Comparison of ENCODE assay signal across 8 cellular contexts in the genomic region with DNA sequence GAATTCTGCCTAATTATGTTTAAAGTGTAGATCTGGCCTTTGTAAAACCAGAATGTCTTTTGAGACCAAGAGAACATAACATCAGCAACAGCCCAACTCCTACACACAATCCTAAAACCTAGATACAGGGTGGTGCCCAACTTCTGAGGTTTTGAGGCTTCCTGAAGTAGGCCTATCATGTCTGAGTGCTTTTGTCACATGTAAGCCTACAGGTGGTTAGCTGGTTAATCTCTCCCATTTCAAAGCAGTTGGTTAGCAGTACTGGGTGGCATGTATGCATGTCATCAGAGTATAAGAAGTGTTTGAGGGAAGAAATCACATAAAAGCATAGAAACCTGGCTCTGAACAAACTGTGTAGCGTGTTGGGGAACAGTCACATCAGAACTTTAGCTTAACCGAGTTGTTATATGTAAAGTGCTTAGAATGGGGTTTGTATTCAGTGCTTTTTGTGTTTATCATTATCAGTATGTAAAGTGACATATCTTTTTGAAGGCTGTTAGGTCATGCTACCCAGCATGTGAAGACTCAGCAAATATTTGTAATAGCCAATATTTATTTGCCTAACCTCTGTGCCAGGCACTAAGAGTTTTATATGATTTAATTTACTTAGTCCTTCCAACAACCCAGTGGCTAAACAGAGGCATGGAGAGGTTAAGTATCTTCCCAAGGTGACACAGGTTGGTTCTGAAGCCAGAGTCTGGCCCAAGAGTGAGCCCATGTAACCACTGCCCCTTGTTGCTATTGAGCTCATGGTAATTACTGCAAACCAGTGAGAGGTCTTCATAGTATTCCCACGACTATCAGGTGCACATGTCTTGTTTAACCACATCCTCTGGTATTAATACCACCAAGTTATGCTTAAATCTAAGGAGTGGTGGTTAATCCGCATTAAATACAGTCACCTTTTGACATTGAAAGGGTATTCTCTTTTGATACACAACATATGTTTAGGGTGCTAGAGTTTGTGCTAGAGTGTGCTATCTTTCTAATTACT. TPM values are rescaled to one million over a fixed set of nuclear protein-coding genes. Genes with fewer than 3 reads are reported as not detected.
A peak's percentile ranks its signal among the peaks of the same experiment; 100 is the strongest.
DNase-seq lines count a peak whose midpoint lies in the region; ATAC-seq, FAIRE-seq and TF ChIP-seq lines count a peak whose summit lies in the region.

No MANE protein-coding gene starts in this region.

- CTCF ChIA-PET in Caco-2 (lab: Charles Lee): interaction anchor here (0.6 kb wide), 1 partner anchor 44 kb away, joined by 3 read pairs; no protein-coding TSS in a partner anchor

- peaks cover 12% of the 10 kb centered on the region for H3K4me1 Mint-ChIP-seq in Caco-2 (ENCODE audit: low read depth, unreplicated experiment)

- H3K27ac ChIP-seq in psoas muscle: no peak overlapping the region

- H3K4me1 ChIP-seq in Caco-2 (peaks cover 43% of the 10 kb centered on the region), psoas muscle (peaks cover 24% of the 10 kb centered on the region)

- no peak for DNase-seq in Caco-2
- peak; percentile 71 for DNase-seq in OCI-M1 (lab: John Stamatoyannopoulos, UW)
- no peak for DNase-seq in bronchial epithelial cell (ENCODE audit: low read depth)
- no peak for DNase-seq in psoas muscle
- DNase-seq in D341Med (ENCODE audit: low spot score): no peak
- DNase-seq in H7: no peak

- no peaks in the 10 kb centered on the region for H3K27me3 Mint-ChIP-seq in Caco-2 (ENCODE audit: insufficient read depth, unreplicated experiment)

- POLR2A ChIA-PET in Caco-2 (lab: Charles Lee): interaction anchor here (0.6 to 0.8 kb wide), 2 partner anchors 26 to 66 kb away, joined by 4 to 5 read pairs; no protein-coding TSS in a partner anchor

- H3K4me3 Mint-ChIP-seq in Caco-2 (ENCODE audit: unreplicated experiment): no peak overlapping the region

- intact Hi-C loops in Caco-2 (cut with micrococcal nuclease; ENCODE audit: unreplicated experiment): no loop called here
- intact Hi-C loops in psoas muscle (cut with DNase I): no loop called here

- H3K4me3 ChIP-seq in Caco-2 (ENCODE audit: low read depth, low read length) (peak overlapping the region; percentile 94), bronchial epithelial cell (ENCODE audit: low read depth, low read length) (no peak overlapping the region), psoas muscle (peak overlapping the region; percentile 99), H7 (ENCODE audit: insufficient read depth, low read depth, low read length) (no peak overlapping the region)

- H3K36me3 ChIP-seq in Caco-2 (ENCODE audit: control insufficient read depth, insufficient read depth, low read length): peaks cover 2% of the 10 kb centered on the region; the same call in 1 of the 2 replicates
- H3K36me3 ChIP-seq in bronchial epithelial cell (ENCODE audit: control insufficient read depth, insufficient read depth, low read length): no peaks in the 10 kb centered on the region
- H3K36me3 ChIP-seq in psoas muscle (ENCODE audit: insufficient read depth in 1 of 2, low read depth in 1 of 2): no peaks in the 10 kb centered on the region
- H3K36me3 ChIP-seq in H7 (replicated peaks; ENCODE audit: control insufficient read depth, insufficient read depth, low read length): no peaks in the 10 kb centered on the region

- H3K9me3 Mint-ChIP-seq in Caco-2 (ENCODE audit: unreplicated experiment): no peaks in the 10 kb centered on the region

- BruUV-seq in Caco-2 (replicated peaks; lab: Mats Ljungman, UMichigan): no TSS peak

- no peak overlapping the region for H3K27ac Mint-ChIP-seq in Caco-2 (ENCODE audit: unreplicated experiment)

- no peaks in the 10 kb centered on the region for H3K9me3 ChIP-seq in Caco-2
- no peaks in the 10 kb centered on the region for H3K9me3 ChIP-seq in psoas muscle

- no peaks in the 10 kb centered on the region for H3K27me3 ChIP-seq in Caco-2 (replicated peaks; ENCODE audit: control insufficient read depth, insufficient read depth, low read length)
- no peaks in the 10 kb centered on the region for H3K27me3 ChIP-seq in bronchial epithelial cell (ENCODE audit: control insufficient read depth, insufficient read depth, low read length)
- H3K27me3 ChIP-seq in psoas muscle (ENCODE audit: insufficient read depth in 3 of 3, low read length in 2 of 3): no peaks in the 10 kb centered on the region
- H3K27me3 ChIP-seq in H7 (ENCODE audit: control insufficient read depth, insufficient read depth, low read length): no peaks in the 10 kb centered on the region

- 71 to 81% (median 73%) methylated on average over 4 of the region's 4 CpGs for WGBS in psoas muscle, 3 donors

- H3K36me3 Mint-ChIP-seq in Caco-2 (ENCODE audit: insufficient read depth, unreplicated experiment): peaks cover 26% of the 10 kb centered on the region

- TF ChIP-seq CTCF in Caco-2 (IDR thresholded peaks at IDR 0.05; ENCODE audit: insufficient read depth in 1 of 2, low read depth in 1 of 2, low read length in 1 of 2, severe bottlenecking in 1 of 2, unreplicated experiment in 1 of 2) (no peak), bronchial epithelial cell (IDR thresholded peaks at IDR 0.05; ENCODE audit: insufficient read depth, low read length, severe bottlenecking) (no peak), psoas muscle (IDR thresholded peaks at IDR 0.05) (no peak)

- peak; percentile 36 for FAIRE-seq in bronchial epithelial cell (lab: Jason Lieb, UNC)

- peak; percentile 27 for ATAC-seq in GM21526 (IDR thresholded peaks at IDR 0.05; ENCODE audit: low FRiP score, unreplicated experiment)
- no peak for ATAC-seq in psoas muscle
- no peak for ATAC-seq in GM19035 (IDR thresholded peaks at IDR 0.05; ENCODE audit: unreplicated experiment)

RNA-seq across cellular contexts. Expression of a gene that starts 2.6 kb away (rescaled TPM):
- 236 and 264 TPM in 2 replicates for total RNA-seq in Caco-2 (2022)
- 39.5 and 44.2 TPM in 2 replicates for total RNA-seq in bronchial epithelial cell
- 10 to 100 TPM in 3 of 4 donors, 1 to 10 TPM in 1; 8.0 to 26.3 (median 14.0) TPM for total RNA-seq in psoas muscle
- 10 to 100 TPM in 1 of 3 donors, 1 to 10 TPM in 2; 4.2 to 24.4 (median 5.9) TPM for polyA plus RNA-seq in psoas muscle
- total RNA-seq in H7 (2014; rRNA removed; shearing (Covaris generic)): 82.4 and 104 TPM in 2 replicates

Comparison
In these comparisons a context has a peak if more than half of its experiments do, and no peak if none do; other contexts are left out.
1. H3K4me3 ChIP-seq: peak in Caco-2 (single experiment) and psoas muscle (single experiment); none in bronchial epithelial cell (single experiment) and H7 (single experiment).